Comparison of ENCODE assay signal across 6 cellular contexts in the genomic region with DNA sequence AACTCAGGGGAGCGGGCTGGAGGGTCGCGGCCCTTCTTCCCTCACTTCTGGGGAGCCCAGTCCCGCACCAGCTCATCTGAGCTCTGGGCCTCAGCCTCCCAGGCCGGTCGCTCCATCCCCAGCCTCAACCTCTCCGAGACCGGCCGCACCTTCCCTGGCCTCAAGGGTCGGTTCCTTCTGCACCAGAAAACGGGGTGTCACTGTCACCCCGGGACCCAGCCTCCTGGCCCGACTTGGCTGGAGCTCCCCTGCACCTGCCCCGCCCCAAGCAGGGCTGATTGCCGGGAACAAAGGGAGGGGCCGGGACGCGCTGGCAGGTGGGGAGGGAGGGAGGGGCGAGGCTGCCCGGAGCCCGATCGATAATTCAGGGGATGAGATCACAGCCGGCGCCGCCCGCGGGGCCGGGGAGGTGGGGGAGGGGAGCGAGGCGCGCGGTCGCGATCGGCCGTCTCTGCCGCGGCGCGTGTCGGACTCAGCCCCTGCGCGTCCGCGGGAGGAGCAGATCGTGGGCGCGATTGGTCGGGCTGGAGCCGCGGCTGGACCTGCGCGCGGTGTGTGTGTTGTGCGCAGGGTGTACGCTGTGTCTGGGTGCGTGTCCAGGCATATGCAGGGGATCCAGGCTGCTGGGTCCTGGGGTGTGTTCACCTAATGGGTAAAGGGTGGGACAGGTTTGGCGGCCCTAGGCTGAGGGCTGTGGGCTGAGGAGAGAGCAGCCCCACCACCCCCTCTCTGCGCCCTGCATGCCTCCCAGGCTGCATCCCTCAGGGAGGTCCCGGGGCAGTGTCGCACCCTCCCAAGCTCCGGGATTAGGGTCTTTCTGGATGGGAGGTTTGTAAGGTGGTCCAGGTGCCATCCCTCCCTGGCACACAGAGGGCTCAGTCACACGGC. TPM values are rescaled to one million over a fixed set of nuclear protein-coding genes. Genes with fewer than 3 reads are reported as not detected.
DNase-seq lines count a peak whose midpoint lies in the region; ATAC-seq, FAIRE-seq and TF ChIP-seq lines count a peak whose summit lies in the region.

No MANE protein-coding gene starts in this region.

- no peak for TF ChIP-seq CTCF in VCaP (conservative IDR thresholded peaks at IDR 0.05)
- TF ChIP-seq CTCF in HepG2 (CRISPR knock-in tag; IDR thresholded peaks at IDR 0.05): no peak

- H3K9me3 ChIP-seq in HUES48 (ENCODE audit: control insufficient read depth, insufficient read depth, low read length) (no peaks in the 10 kb centered on the region), HepG2 (ENCODE audit: low read length) (no peaks in the 10 kb centered on the region)

- TF ChIP-seq EP300 in HepG2 (IDR thresholded peaks at IDR 0.05; ENCODE audit: low read depth in 2 of 2, low read length in 2 of 2) (no peak; a peak in 1 of 4 replicates), HepG2 (CRISPR knock-in tag; IDR thresholded peaks at IDR 0.05; ENCODE audit: borderline replicate concordance) (peak; percentile 8; the same call in 1 of the 2 replicates)

- no peak overlapping the region for H3K27ac ChIP-seq in HUES48 (ENCODE audit: low read depth, low read length)
- peak overlapping the region; percentile 83 for H3K27ac ChIP-seq in VCaP
- no peak overlapping the region for H3K27ac ChIP-seq in HepG2 (ENCODE audit: extremely low read length, insufficient read depth, low read length)

- BruUV-seq in HepG2 (replicated peaks; lab: Mats Ljungman, UMichigan): TSS peak; percentile 74

- no peak for FAIRE-seq in HepG2 (lab: Jason Lieb, UNC)

- H3K79me2 ChIP-seq in HepG2 (ENCODE audit: insufficient read depth, low read length): no peaks in the 10 kb centered on the region

- TF ChIP-seq POLR2A in HepG2 (IDR thresholded peaks at IDR 0.05; ENCODE audit: insufficient read depth in 1 of 2, low read depth in 2 of 2, low read length in 2 of 2): no peak; a peak in 1 of 4 replicates

- H3K4me1 ChIP-seq in HUES48 (ENCODE audit: control insufficient read depth, insufficient read depth, low read length) (no peaks in the 10 kb centered on the region), HepG2 (ENCODE audit: insufficient read depth, low read length) (peaks cover 45% of the 10 kb centered on the region)

- TF ChIP-seq RAD21 in HepG2 (CRISPR knock-in tag; IDR thresholded peaks at IDR 0.05): no peak

- in situ Hi-C loops in HepG2 (cut with HindIII; ENCODE audit: extremely low pct_ligation_motif_present, low pct_unique_long_range_greater_than_20kb): no loop called here

- ATAC-seq in HepG2 (peak; percentile 67), HG03520 (IDR thresholded peaks at IDR 0.05; ENCODE audit: unreplicated experiment) (no peak), HG02588 (IDR thresholded peaks at IDR 0.05; ENCODE audit: unreplicated experiment) (no peak)

- CTCF ChIA-PET in HepG2 (lab: Yijun Ruan, JAX; ENCODE audit: low intra/inter-chr PET ratio, low total read pairs): no interaction called here

- peaks cover 13% of the 10 kb centered on the region for H3K27me3 ChIP-seq in HUES48 (ENCODE audit: control insufficient read depth, insufficient read depth, low read length)
- peaks cover 1 to 5% of the 10 kb centered on the region in 2 experiments; a peak in 2 of 5 replicates for H3K27me3 ChIP-seq in HepG2 (ENCODE audit: control insufficient read depth in 1 of 2, insufficient read depth in 2 of 2, low read length in 2 of 2)

- intact Hi-C loops in HepG2 (cut with micrococcal nuclease; ENCODE audit: unreplicated experiment): no loop called here

- H2AFZ ChIP-seq in HepG2 (ENCODE audit: low read length): no peak overlapping the region

- WGBS in HepG2 (ENCODE audit: low lambda C conversion rate): 0% methylated on average over 5 of the region's 63 CpGs

- H3K4me2 ChIP-seq in HepG2 (ENCODE audit: low read depth, low read length): peak overlapping the region; percentile 88

- peaks cover 11% of the 10 kb centered on the region; the same call in 1 of the 2 replicates for H4K20me1 ChIP-seq in HepG2 (ENCODE audit: insufficient read depth, low read length)

- peak overlapping the region; percentile 54; the same call in 1 of the 2 replicates for H3K4me3 ChIP-seq in HUES48 (ENCODE audit: low read depth, low read length)
- peak overlapping the region; percentile 49 to 84 (median 81) for H3K4me3 ChIP-seq in HepG2 (replicated peaks in 1 of 3; ENCODE audit: insufficient read depth in 1 of 3, low read depth in 2 of 3, low read length in 3 of 3)

- H3K36me3 ChIP-seq in HUES48 (ENCODE audit: control insufficient read depth, insufficient read depth, low read length) (no peaks in the 10 kb centered on the region), HepG2 (replicated peaks in 1 of 2; ENCODE audit: control insufficient read depth in 1 of 2, insufficient read depth in 2 of 2, low read length in 2 of 2) (no peaks in the 10 kb centered on the region; a peak in 1 of 5 replicates)

- H3K9ac ChIP-seq in HUES48 (ENCODE audit: low read depth, low read length): no peak overlapping the region
- H3K9ac ChIP-seq in HepG2 (ENCODE audit: insufficient read depth, low read depth, low read length): peak overlapping the region; percentile 71

- POLR2A ChIA-PET in HepG2 (lab: Yijun Ruan, JAX): interaction anchor here (0.7 to 2.5 kb wide), 8 partner anchors 18 to 114 kb away, joined by 3 to 16 read pairs (median 4); no protein-coding TSS in a partner anchor

- peak; percentile 66 for DNase-seq in HepG2 (ENCODE audit: low spot score)
- no peak for DNase-seq in GM19238 (ENCODE audit: insufficient read length, low spot score)

RNA-seq across cellular contexts. Expression of a gene that starts 1.1 kb away (rescaled TPM):
- total RNA-seq in HepG2 (2016; rRNA removed; fragmentation: Illumina TruSeq; extraction: Trizol): 4.8 and 9.0 TPM in 2 replicates
- 11.0 and 12.0 TPM in 2 replicates for total RNA-seq in HepG2 (2016; cell fraction: cytosol; rRNA removed; fragmentation: Illumina TruSeq; extraction: Trizol; ENCODE audit: low read depth)
- 3.9 and 8.8 TPM in 2 replicates for total RNA-seq in HepG2 (2016; cell fraction: insoluble cytoplasmic fraction; rRNA removed; fragmentation: Illumina TruSeq; extraction: Trizol)
- 12.6 and 14.2 TPM in 2 replicates for total RNA-seq in HepG2 (2016; cell fraction: membrane; rRNA removed; fragmentation: Illumina TruSeq; extraction: Trizol)
- total RNA-seq in HepG2 (2016; cell fraction: nucleus; rRNA removed; fragmentation: Illumina TruSeq; extraction: Trizol): 7.1 and 9.7 TPM in 2 replicates
- polyA plus RNA-seq in HepG2 (2011; rRNA removed): 18.3 and 35.8 TPM in 2 replicates
- polyA plus RNA-seq in HepG2 (2011; cell fraction: cytosol; rRNA removed): 12.4 and 18.0 TPM in 2 replicates
- polyA plus RNA-seq in HepG2 (2011; cell fraction: nucleus; rRNA removed): 247 and 276 TPM in 2 replicates
- 21.5 and 36.3 TPM in 2 replicates for polyA plus RNA-seq in HepG2 (2012)
- polyA plus RNA-seq in HepG2 (2016; cell fraction: cytosol; fragmentation: Illumina TruSeq; extraction: Trizol; ENCODE audit: low read depth): 11.4 and 12.5 TPM in 2 replicates
- polyA plus RNA-seq in HepG2 (2016; cell fraction: insoluble cytoplasmic fraction; fragmentation: Illumina TruSeq; extraction: Trizol; ENCODE audit: low read depth): 4.7 and 5.3 TPM in 2 replicates
- 13.0 and 14.2 TPM in 2 replicates for polyA plus RNA-seq in HepG2 (2016; cell fraction: membrane; fragmentation: Illumina TruSeq; extraction: Trizol; ENCODE audit: low read depth)
- 30.5 and 30.9 TPM in 2 replicates for polyA plus RNA-seq in HepG2 (2016; cell fraction: nucleus; fragmentation: Illumina TruSeq; extraction: Trizol; ENCODE audit: insufficient read depth, low read depth)
- 39.0 TPM in 1 of 2 replicates, not detected in the other for polyA minus RNA-seq in HepG2 (2011; rRNA and poly(A)+ RNA removed; ENCODE audit: low replicate concordance)
- 11.5 and 24.1 TPM in 2 replicates for polyA minus RNA-seq in HepG2 (2011; cell fraction: cytosol; rRNA and poly(A)+ RNA removed)
- polyA minus RNA-seq in HepG2 (2011; cell fraction: nucleus; rRNA and poly(A)+ RNA removed): 14.5 and 16.0 TPM in 2 replicates

RNA-seq across cellular contexts. Expression of a gene that starts 34.4 kb away (rescaled TPM):
- total RNA-seq in HepG2 (2016; rRNA removed; fragmentation: Illumina TruSeq; extraction: Trizol): 0.21 and 0.33 TPM in 2 replicates
- 0.30 and 0.44 TPM in 2 replicates for total RNA-seq in HepG2 (2016; cell fraction: cytosol; rRNA removed; fragmentation: Illumina TruSeq; extraction: Trizol; ENCODE audit: low read depth)
- 0.30 TPM in 1 of 2 replicates, not detected in the other for total RNA-seq in HepG2 (2016; cell fraction: insoluble cytoplasmic fraction; rRNA removed; fragmentation: Illumina TruSeq; extraction: Trizol)
- total RNA-seq in HepG2 (2016; cell fraction: membrane; rRNA removed; fragmentation: Illumina TruSeq; extraction: Trizol): 0.37 and 0.45 TPM in 2 replicates
- 0.22 TPM in 1 of 2 replicates, not detected in the other for total RNA-seq in HepG2 (2016; cell fraction: nucleus; rRNA removed; fragmentation: Illumina TruSeq; extraction: Trizol)
- polyA plus RNA-seq in HepG2 (2011; rRNA removed): 0.29 and 0.39 TPM in 2 replicates
- 0.42 and 0.60 TPM in 2 replicates for polyA plus RNA-seq in HepG2 (2011; cell fraction: cytosol; rRNA removed)
- 1.9 and 2.3 TPM in 2 replicates for polyA plus RNA-seq in HepG2 (2011; cell fraction: nucleus; rRNA removed)
- 1.7 and 2.3 TPM in 2 replicates for polyA plus RNA-seq in HepG2 (2012)
- polyA plus RNA-seq in HepG2 (2016; cell fraction: cytosol; fragmentation: Illumina TruSeq; extraction: Trizol; ENCODE audit: low read depth): 0.62 and 0.89 TPM in 2 replicates
- polyA plus RNA-seq in HepG2 (2016; cell fraction: insoluble cytoplasmic fraction; fragmentation: Illumina TruSeq; extraction: Trizol; ENCODE audit: low read depth): 0.33 and 0.51 TPM in 2 replicates
- 0.74 and 0.99 TPM in 2 replicates for polyA plus RNA-seq in HepG2 (2016; cell fraction: membrane; fragmentation: Illumina TruSeq; extraction: Trizol; ENCODE audit: low read depth)
- 0.89 and 1.4 TPM in 2 replicates for polyA plus RNA-seq in HepG2 (2016; cell fraction: nucleus; fragmentation: Illumina TruSeq; extraction: Trizol; ENCODE audit: insufficient read depth, low read depth)
- 1.1 TPM in 1 of 2 replicates, not detected in the other for polyA minus RNA-seq in HepG2 (2011; rRNA and poly(A)+ RNA removed; ENCODE audit: low replicate concordance)
- 0.62 and 0.89 TPM in 2 replicates for polyA minus RNA-seq in HepG2 (2011; cell fraction: cytosol; rRNA and poly(A)+ RNA removed)
- 0.26 and 0.75 TPM in 2 replicates for polyA minus RNA-seq in HepG2 (2011; cell fraction: nucleus; rRNA and poly(A)+ RNA removed)

RNA-seq across cellular contexts. Expression of a gene that starts 45.4 kb away (rescaled TPM):
- 4.2 and 6.2 TPM in 2 replicates for total RNA-seq in HepG2 (2016; rRNA removed; fragmentation: Illumina TruSeq; extraction: Trizol)
- 4.1 and 5.0 TPM in 2 replicates for total RNA-seq in HepG2 (2016; cell fraction: cytosol; rRNA removed; fragmentation: Illumina TruSeq; extraction: Trizol; ENCODE audit: low read depth)
- 3.9 and 5.0 TPM in 2 replicates for total RNA-seq in HepG2 (2016; cell fraction: insoluble cytoplasmic fraction; rRNA removed; fragmentation: Illumina TruSeq; extraction: Trizol)
- 4.2 and 4.9 TPM in 2 replicates for total RNA-seq in HepG2 (2016; cell fraction: membrane; rRNA removed; fragmentation: Illumina TruSeq; extraction: Trizol)
- total RNA-seq in HepG2 (2016; cell fraction: nucleus; rRNA removed; fragmentation: Illumina TruSeq; extraction: Trizol): 2.4 and 3.4 TPM in 2 replicates
- 1.1 and 2.0 TPM in 2 replicates for polyA plus RNA-seq in HepG2 (2011; rRNA removed)
- 1.7 and 4.3 TPM in 2 replicates for polyA plus RNA-seq in HepG2 (2011; cell fraction: cytosol; rRNA removed)
- 3.3 and 3.7 TPM in 2 replicates for polyA plus RNA-seq in HepG2 (2011; cell fraction: nucleus; rRNA removed)
- polyA plus RNA-seq in HepG2 (2012): 1.0 and 2.2 TPM in 2 replicates
- polyA plus RNA-seq in HepG2 (2016; cell fraction: cytosol; fragmentation: Illumina TruSeq; extraction: Trizol; ENCODE audit: low read depth): 2.0 and 2.2 TPM in 2 replicates
- polyA plus RNA-seq in HepG2 (2016; cell fraction: insoluble cytoplasmic fraction; fragmentation: Illumina TruSeq; extraction: Trizol; ENCODE audit: low read depth): 3.3 and 4.8 TPM in 2 replicates
- polyA plus RNA-seq in HepG2 (2016; cell fraction: membrane; fragmentation: Illumina TruSeq; extraction: Trizol; ENCODE audit: low read depth): 2.0 and 2.2 TPM in 2 replicates
- polyA plus RNA-seq in HepG2 (2016; cell fraction: nucleus; fragmentation: Illumina TruSeq; extraction: Trizol; ENCODE audit: insufficient read depth, low read depth): 3.1 and 4.1 TPM in 2 replicates
- polyA minus RNA-seq in HepG2 (2011; rRNA and poly(A)+ RNA removed; ENCODE audit: low replicate concordance): 2.3 and 2.8 TPM in 2 replicates
- polyA minus RNA-seq in HepG2 (2011; cell fraction: cytosol; rRNA and poly(A)+ RNA removed): 1.4 and 1.8 TPM in 2 replicates
- 2.1 and 2.3 TPM in 2 replicates for polyA minus RNA-seq in HepG2 (2011; cell fraction: nucleus; rRNA and poly(A)+ RNA removed)

RNA-seq across cellular contexts. Expression of a gene that starts 53.0 kb away (rescaled TPM):
- not detected in 2 replicates for total RNA-seq in HepG2 (2016; rRNA removed; fragmentation: Illumina TruSeq; extraction: Trizol)
- total RNA-seq in HepG2 (2016; cell fraction: cytosol; rRNA removed; fragmentation: Illumina TruSeq; extraction: Trizol; ENCODE audit: low read depth): not detected in 2 replicates
- total RNA-seq in HepG2 (2016; cell fraction: insoluble cytoplasmic fraction; rRNA removed; fragmentation: Illumina TruSeq; extraction: Trizol): not detected in 2 replicates
- not detected in 2 replicates for total RNA-seq in HepG2 (2016; cell fraction: membrane; rRNA removed; fragmentation: Illumina TruSeq; extraction: Trizol)
- not detected in 2 replicates for total RNA-seq in HepG2 (2016; cell fraction: nucleus; rRNA removed; fragmentation: Illumina TruSeq; extraction: Trizol)
- not detected in 2 replicates for polyA plus RNA-seq in HepG2 (2011; rRNA removed)
- polyA plus RNA-seq in HepG2 (2011; cell fraction: cytosol; rRNA removed): not detected in 2 replicates
- 0.16 and 0.36 TPM in 2 replicates for polyA plus RNA-seq in HepG2 (2011; cell fraction: nucleus; rRNA removed)
- polyA plus RNA-seq in HepG2 (2012): 0.12 TPM in 1 of 2 replicates, not detected in the other
- polyA plus RNA-seq in HepG2 (2016; cell fraction: cytosol; fragmentation: Illumina TruSeq; extraction: Trizol; ENCODE audit: low read depth): not detected in 2 replicates
- not detected in 2 replicates for polyA plus RNA-seq in HepG2 (2016; cell fraction: insoluble cytoplasmic fraction; fragmentation: Illumina TruSeq; extraction: Trizol; ENCODE audit: low read depth)
- polyA plus RNA-seq in HepG2 (2016; cell fraction: membrane; fragmentation: Illumina TruSeq; extraction: Trizol; ENCODE audit: low read depth): not detected in 2 replicates
- not detected in 2 replicates for polyA plus RNA-seq in HepG2 (2016; cell fraction: nucleus; fragmentation: Illumina TruSeq; extraction: Trizol; ENCODE audit: insufficient read depth, low read depth)
- polyA minus RNA-seq in HepG2 (2011; rRNA and poly(A)+ RNA removed; ENCODE audit: low replicate concordance): not detected in 2 replicates
- not detected in 2 replicates for polyA minus RNA-seq in HepG2 (2011; cell fraction: cytosol; rRNA and poly(A)+ RNA removed)
- polyA minus RNA-seq in HepG2 (2011; cell fraction: nucleus; rRNA and poly(A)+ RNA removed): not detected in 2 replicates
